Comparison of ENCODE assay signal across 19 cellular contexts in the genomic region with DNA sequence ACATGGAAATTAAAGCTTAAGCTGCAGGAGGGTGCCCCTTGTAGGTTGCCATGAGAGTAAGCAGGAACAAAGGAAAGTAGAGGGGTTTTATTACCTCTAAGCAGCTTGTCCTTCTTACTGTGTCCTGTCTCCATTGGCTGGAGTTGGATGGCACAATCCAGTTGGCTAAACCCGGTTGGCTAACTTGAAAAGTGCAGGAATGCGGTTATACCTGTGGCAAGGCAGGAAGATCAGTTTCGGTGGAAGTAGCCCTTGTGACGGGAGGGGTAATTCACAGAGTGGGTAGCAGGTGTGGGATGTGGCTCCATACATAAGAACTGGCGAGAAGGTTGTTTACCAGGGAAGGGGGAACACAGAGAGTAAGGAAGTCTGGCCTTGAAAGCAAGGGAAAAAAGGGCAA. TPM values are rescaled to one million over a fixed set of nuclear protein-coding genes. Genes with fewer than 3 reads are reported as not detected.
DNase-seq lines count a peak whose midpoint lies in the region; ATAC-seq and TF ChIP-seq lines count a peak whose summit lies in the region.
"Had no signal": no experiment of that assay in that cellular context is flagged by ENCODE, and none has a peak within 500 bp of the region (broad histone marks: within the 10 kb centered on the region; RNA-seq: fewer than 3 reads in every experiment).

No MANE protein-coding gene starts in this region.

- H3K9me3 Mint-ChIP-seq in stimulated activated effector memory CD8-positive, alpha-beta T cell treated with anti-CD3 and anti-CD28 coated beads, Interleukin-12 subunit alpha, Interleukin-12 subunit beta, amount 100 ng/mL, for 72 hours, result no peaks in the 10 kb centered on the region
- H3K9me3 Mint-ChIP-seq in chondrocyte (ENCODE audit: low read depth), result peaks cover 27% of the 10 kb centered on the region

- H3K27ac ChIP-seq in SU-DHL-6 (ENCODE audit: low read depth, low read length), result no peak overlapping the region
- H3K27ac ChIP-seq: ovary, thoracic aorta had no signal

- no peaks in the 10 kb centered on the region for H3K27me3 ChIP-seq in Loucy (ENCODE audit: insufficient read depth, low read length, poor library complexity, severe bottlenecking)
- H3K27me3 ChIP-seq in SU-DHL-6 (ENCODE audit: low read length), result no peaks in the 10 kb centered on the region
- no peaks in the 10 kb centered on the region for H3K27me3 ChIP-seq in kidney epithelial cell (ENCODE audit: control insufficient read depth, insufficient read depth, low read length)
- H3K27me3 ChIP-seq: ovary had no signal

- no peak overlapping the region for H3K4me3 Mint-ChIP-seq in stimulated activated effector memory CD8-positive, alpha-beta T cell treated with anti-CD3 and anti-CD28 coated beads, Interleukin-12 subunit alpha, Interleukin-12 subunit beta, amount 100 ng/mL, for 72 hours
- H3K4me3 Mint-ChIP-seq in chondrocyte (ENCODE audit: unreplicated experiment), result no peak overlapping the region
- H3K4me3 Mint-ChIP-seq: B cell had no signal

- H2AFZ ChIP-seq in Loucy (ENCODE audit: low read length), result no peak overlapping the region
- no peak overlapping the region for H2AFZ ChIP-seq in SU-DHL-6 (ENCODE audit: low read depth, low read length, severe bottlenecking)

- H3K4me3 ChIP-seq in Loucy (ENCODE audit: low read length, poor library complexity, severe bottlenecking), result peak overlapping the region; percentile 95
- H3K4me3 ChIP-seq in SU-DHL-6 (ENCODE audit: insufficient read depth, low read length, poor library complexity, severe bottlenecking), result no peak overlapping the region
- H3K4me3 ChIP-seq in kidney epithelial cell (ENCODE audit: low read depth, low read length), result no peak overlapping the region
- H3K4me3 ChIP-seq: ovary, thoracic aorta had no signal

- H3K9me2 ChIP-seq in Loucy (replicated peaks; ENCODE audit: low read depth, low read length) (no peaks in the 10 kb centered on the region), SU-DHL-6 (replicated peaks; ENCODE audit: insufficient read depth, low read length) (no peaks in the 10 kb centered on the region)

- H3K79me2 ChIP-seq in Loucy (ENCODE audit: insufficient read depth, low read length) (peaks cover 57% of the 10 kb centered on the region), SU-DHL-6 (ENCODE audit: insufficient read depth, low read length) (peaks cover 36% of the 10 kb centered on the region)

- peaks cover 32% of the 10 kb centered on the region for H4K20me1 ChIP-seq in Loucy (ENCODE audit: insufficient read depth, low read length, poor library complexity, severe bottlenecking)
- H4K20me1 ChIP-seq in SU-DHL-6 (ENCODE audit: low read depth, low read length), result no peaks in the 10 kb centered on the region

- peaks cover 68% of the 10 kb centered on the region for H3K36me3 Mint-ChIP-seq in stimulated activated effector memory CD8-positive, alpha-beta T cell treated with anti-CD3 and anti-CD28 coated beads, Interleukin-12 subunit alpha, Interleukin-12 subunit beta, amount 100 ng/mL, for 72 hours
- H3K36me3 Mint-ChIP-seq in chondrocyte (ENCODE audit: low read depth), result peaks cover 1% of the 10 kb centered on the region

- intact Hi-C loops in Right ventricle myocardium superior (cut with DNase I), result no loop called here

- H3K27me3 Mint-ChIP-seq in chondrocyte (ENCODE audit: low read depth), result no peaks in the 10 kb centered on the region
- H3K27me3 Mint-ChIP-seq: B cell had no signal

- H3K27ac Mint-ChIP-seq in stimulated activated effector memory CD8-positive, alpha-beta T cell treated with anti-CD3 and anti-CD28 coated beads, Interleukin-12 subunit alpha, Interleukin-12 subunit beta, amount 100 ng/mL, for 72 hours, result peak overlapping the region; percentile 41
- H3K27ac Mint-ChIP-seq in chondrocyte (ENCODE audit: unreplicated experiment), result no peak overlapping the region
- H3K27ac Mint-ChIP-seq: B cell had no signal

- TF ChIP-seq CTCF in Loucy (conservative IDR thresholded peaks at IDR 0.05; ENCODE audit: low read length), result no peak
- TF ChIP-seq CTCF in SU-DHL-6 (IDR thresholded peaks at IDR 0.05; ENCODE audit: insufficient read depth, low read length, poor library complexity, severe bottlenecking), result no peak
- TF ChIP-seq CTCF in kidney epithelial cell (IDR thresholded peaks at IDR 0.05; ENCODE audit: insufficient read depth, low read length, poor library complexity, severe bottlenecking), result no peak
- no peak for TF ChIP-seq CTCF in chondrocyte (IDR thresholded peaks at IDR 0.05)

- H3K4me2 ChIP-seq in Loucy (ENCODE audit: low read depth, low read length, poor library complexity, severe bottlenecking) (peak overlapping the region; percentile 95), SU-DHL-6 (ENCODE audit: low read depth, low read length, poor library complexity, severe bottlenecking) (peak overlapping the region; percentile 30)

- H3K9ac ChIP-seq in Loucy (ENCODE audit: low read depth, low read length, poor library complexity, severe bottlenecking), result peak overlapping the region; percentile 96
- no peak overlapping the region for H3K9ac ChIP-seq in SU-DHL-6 (ENCODE audit: low read length)

- no peaks in the 10 kb centered on the region for H3F3A ChIP-seq in Loucy (ENCODE audit: low read depth)
- H3F3A ChIP-seq in SU-DHL-6 (ENCODE audit: insufficient read depth), result no peaks in the 10 kb centered on the region

- ATAC-seq in stimulated activated effector memory CD8-positive, alpha-beta T cell treated with anti-CD3 and anti-CD28 coated beads, Interleukin-12 subunit alpha, Interleukin-12 subunit beta, amount 100 ng/mL, for 72 hours, result no peak
- ATAC-seq in Right ventricle myocardium superior (ENCODE audit: poor library complexity), result no peak

- no peaks in the 10 kb centered on the region for H3K4me1 Mint-ChIP-seq in stimulated activated effector memory CD8-positive, alpha-beta T cell treated with anti-CD3 and anti-CD28 coated beads, Interleukin-12 subunit alpha, Interleukin-12 subunit beta, amount 100 ng/mL, for 72 hours
- no peaks in the 10 kb centered on the region for H3K4me1 Mint-ChIP-seq in chondrocyte (ENCODE audit: low read depth)

- H3K4me1 ChIP-seq in Loucy (ENCODE audit: insufficient read depth, low read length, poor library complexity, severe bottlenecking), result peaks cover 29% of the 10 kb centered on the region

- no peaks in the 10 kb centered on the region for H3K9me3 ChIP-seq in Loucy (ENCODE audit: insufficient read depth, low read depth, low read length)
- no peaks in the 10 kb centered on the region for H3K9me3 ChIP-seq in SU-DHL-6 (ENCODE audit: insufficient read depth, low read length)
- H3K9me3 ChIP-seq: ovary, thoracic aorta had no signal

- H3K36me3 ChIP-seq in Loucy (ENCODE audit: insufficient read depth, low read length), result peaks cover 18% of the 10 kb centered on the region; the same call in 1 of the 2 replicates
- peaks cover 32% of the 10 kb centered on the region for H3K36me3 ChIP-seq in SU-DHL-6 (ENCODE audit: low read length)
- H3K36me3 ChIP-seq in kidney epithelial cell (ENCODE audit: control insufficient read depth, insufficient read depth, low read length), result no peaks in the 10 kb centered on the region
- H3K36me3 ChIP-seq: ovary, thoracic aorta had no signal

- peak; percentile 2 for DNase-seq in kidney epithelial cell (ENCODE audit: low read depth)
- no peak for DNase-seq in stimulated activated effector memory CD8-positive, alpha-beta T cell treated with anti-CD3 and anti-CD28 coated beads, Interleukin-12 subunit alpha, Interleukin-12 subunit beta, amount 100 ng/mL, for 72 hours (ENCODE audit: low spot score in 2 of 2)
- no peak for DNase-seq in HUDEP-2 (lab: John Stamatoyannopoulos, UW; ENCODE audit: unreplicated experiment in 76 of 76)
- DNase-seq in chondrocyte (ENCODE audit: low spot score), result no peak
- no peak for DNase-seq in Right ventricle myocardium superior
- DNase-seq: activated CD4-positive, CD25-positive, alpha-beta regulatory T cell; amniotic stem cell; cerebellar nuclear complex; H7; KBM-7; NCI-H1092 treated with DMSO at 0.1 percent for 48 hours; ovary; stimulated activated CD4-positive, alpha-beta T cell treated with anti-CD3 and anti-CD28 coated beads, Interleukin-4, amount 100 ng/mL, for 1 hour; stimulated activated CD8-positive, alpha-beta memory T cell treated with anti-CD3 and anti-CD28 coated beads, Interleukin-4, amount 100 ng/mL, for 48 hours; T-helper 1 cell had no signal

RNA-seq across cellular contexts. Expression of a gene that starts 3.2 kb away (rescaled TPM):
- total RNA-seq in kidney epithelial cell (3.1 and 5.9 TPM in 2 replicates), chondrocyte (0.41 to 2.4 TPM (median 0.67 TPM) in 3 replicates), Right ventricle myocardium superior (0.32 TPM)
- total RNA-seq: H7 had no signal
